Comparison of ENCODE assay signal across 9 cellular contexts in genomic region chr7:19982841-19983835, GRCh38.
DNase-seq lines count a peak whose midpoint lies in the region; TF ChIP-seq lines count a peak whose summit lies in the region.
"Had no signal": no experiment of that assay in that cellular context is flagged by ENCODE, and none has a peak within 500 bp of the region (broad histone marks: within the 10 kb centered on the region; RNA-seq: fewer than 3 reads in every experiment).

No MANE protein-coding gene starts in this region.

- no peaks in the 10 kb centered on the region for H3K4me1 ChIP-seq in A673 (ENCODE audit: insufficient read depth, low read length, poor library complexity, severe bottlenecking)
- H3K4me1 ChIP-seq in effector memory CD4-positive, alpha-beta T cell (ENCODE audit: control insufficient read depth, insufficient read depth, low read length, poor library complexity, severe bottlenecking): no peaks in the 10 kb centered on the region
- H3K4me1 ChIP-seq: gastrocnemius medialis had no signal

- H3K27me3 Mint-ChIP-seq in progenitor cell of endocrine pancreas: no peaks in the 10 kb centered on the region

- no peaks in the 10 kb centered on the region for H3K9me3 ChIP-seq in A673 (ENCODE audit: low read depth, low read length, poor library complexity, severe bottlenecking)
- H3K9me3 ChIP-seq in effector memory CD4-positive, alpha-beta T cell (ENCODE audit: control insufficient read depth, low read length): no peaks in the 10 kb centered on the region
- H3K9me3 ChIP-seq: gastrocnemius medialis had no signal

- H3K4me3 ChIP-seq in A673 (ENCODE audit: low read depth, low read length, poor library complexity, severe bottlenecking): no peak overlapping the region
- no peak overlapping the region for H3K4me3 ChIP-seq in choroid plexus epithelial cell (ENCODE audit: low read depth, low read length)
- H3K4me3 ChIP-seq in effector memory CD4-positive, alpha-beta T cell (ENCODE audit: insufficient read depth, low read depth, low read length, poor library complexity, severe bottlenecking): no peak overlapping the region
- H3K4me3 ChIP-seq: gastrocnemius medialis had no signal

- H3K27me3 ChIP-seq in A673 (replicated peaks; ENCODE audit: insufficient read depth, low read depth, low read length, poor library complexity): peaks cover 2% of the 10 kb centered on the region
- H3K27me3 ChIP-seq in effector memory CD4-positive, alpha-beta T cell (replicated peaks; ENCODE audit: control insufficient read depth, insufficient read depth, low read length, poor library complexity, severe bottlenecking): no peaks in the 10 kb centered on the region
- H3K27me3 ChIP-seq: gastrocnemius medialis had no signal

- H3K27ac Mint-ChIP-seq in progenitor cell of endocrine pancreas: no peak overlapping the region

- H3K4me1 Mint-ChIP-seq in progenitor cell of endocrine pancreas (ENCODE audit: low read depth): no peaks in the 10 kb centered on the region

- no peak overlapping the region for H3K4me3 Mint-ChIP-seq in progenitor cell of endocrine pancreas (ENCODE audit: low read depth)

- no peaks in the 10 kb centered on the region for H3K36me3 Mint-ChIP-seq in progenitor cell of endocrine pancreas (ENCODE audit: insufficient read depth)

- peaks cover 21% of the 10 kb centered on the region for H3K9me3 Mint-ChIP-seq in progenitor cell of endocrine pancreas (ENCODE audit: low read depth)

- no peak overlapping the region for H3K27ac ChIP-seq in A673 (ENCODE audit: low read depth, low read length, poor library complexity, severe bottlenecking)
- no peak overlapping the region for H3K27ac ChIP-seq in effector memory CD4-positive, alpha-beta T cell (ENCODE audit: insufficient read depth, low read length, poor library complexity, severe bottlenecking)
- H3K27ac ChIP-seq: gastrocnemius medialis had no signal

- no peaks in the 10 kb centered on the region for H3K36me3 ChIP-seq in A673 (ENCODE audit: insufficient read depth, low read length, poor library complexity, severe bottlenecking)
- no peaks in the 10 kb centered on the region for H3K36me3 ChIP-seq in effector memory CD4-positive, alpha-beta T cell (ENCODE audit: control insufficient read depth, insufficient read depth, low read length)
- H3K36me3 ChIP-seq: gastrocnemius medialis had no signal

- BruUV-seq in A673 (replicated peaks; lab: Mats Ljungman, UMichigan): no TSS peak

- POLR2A ChIA-PET in A673 (lab: Charles Lee; ENCODE audit: low non-redundant PET): no interaction called here

- CTCF ChIA-PET in A673 (lab: Charles Lee): interaction anchor here (1.2 kb wide), 1 partner anchor 615 kb away, joined by 13 read pairs; no protein-coding TSS in a partner anchor

- peak; percentile 46 for TF ChIP-seq CTCF in A673 (conservative IDR thresholded peaks at IDR 0.05; ENCODE audit: low read depth, low read length)
- peak; percentile 66 for TF ChIP-seq CTCF in GM12873 (IDR thresholded peaks at IDR 0.05; ENCODE audit: insufficient read depth, low read depth, low read length, missing control alignments)
- peak; percentile 62 for TF ChIP-seq CTCF in choroid plexus epithelial cell (conservative IDR thresholded peaks at IDR 0.05; ENCODE audit: low read depth, low read length)
- peak; percentile 51 for TF ChIP-seq CTCF in progenitor cell of endocrine pancreas (IDR thresholded peaks at IDR 0.05; ENCODE audit: unreplicated experiment)

- DNase-seq in A673 (ENCODE audit: low spot score) (peak; percentile 53), NAMALWA (ENCODE audit: low spot score) (peak; percentile 72), choroid plexus epithelial cell (ENCODE audit: low read depth) (peak; percentile 83), progenitor cell of endocrine pancreas (ENCODE audit: low spot score, unreplicated experiment) (no peak)
- DNase-seq in effector memory CD4-positive, alpha-beta T cell: no peak
- no peak for DNase-seq in activated CD4-positive, alpha-beta T cell treated with anti-CD3 and anti-CD28 coated beads, Interleukin-2, amount 50 U/mL, for 1 hour
- DNase-seq in stimulated activated CD4-positive, alpha-beta T cell treated with anti-CD3 and anti-CD28 coated beads, Interleukin-4, amount 100 ng/mL, for 24 hours: no peak

- intact Hi-C loops in A673 (cut with micrococcal nuclease; ENCODE audit: unreplicated experiment): loop anchor here (2.0 to 5.0 kb wide), 2 partner anchors 329 to 616 kb away; no protein-coding TSS in a partner anchor

Comparison
In these comparisons a context has a peak if more than half of its experiments do, and no peak if none do; other contexts are left out.
1. DNase-seq: peak in A673 (single experiment), NAMALWA (single experiment) and choroid plexus epithelial cell (single experiment); none in progenitor cell of endocrine pancreas (single experiment), effector memory CD4-positive, alpha-beta T cell (0 of 3), activated CD4-positive, alpha-beta T cell treated with anti-CD3 and anti-CD28 coated beads, Interleukin-2, amount 50 U/mL, for 1 hour (single experiment) and stimulated activated CD4-positive, alpha-beta T cell treated with anti-CD3 and anti-CD28 coated beads, Interleukin-4, amount 100 ng/mL, for 24 hours (single experiment).
2. Peak in every context shown above with its lines, with median percentiles within 50 percentile points of each other: CTCF ChIP-seq.